In the genomic region with DNA sequence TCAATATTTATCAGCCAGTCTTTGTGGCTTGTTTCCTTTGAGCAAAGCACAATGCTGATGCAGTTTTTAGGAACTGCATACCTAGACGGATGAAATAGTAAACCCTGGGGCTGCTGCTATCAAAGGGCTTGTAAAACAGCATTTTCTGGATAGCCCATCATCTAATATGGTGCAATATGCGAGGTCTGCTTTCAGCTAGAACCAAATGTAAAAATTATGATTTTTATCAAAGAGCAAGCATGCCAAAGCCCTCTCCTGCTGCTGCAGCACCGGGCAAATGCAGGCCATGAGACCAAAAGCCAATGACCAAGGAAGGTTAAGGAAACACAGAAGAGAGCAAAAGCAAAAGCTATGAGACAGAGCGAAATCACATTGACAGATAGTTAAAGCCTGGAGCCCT, we compare ENCODE assay signal across 20 cellular contexts.
DNase-seq lines count a peak whose midpoint lies in the region; ATAC-seq and TF ChIP-seq lines count a peak whose summit lies in the region.
"Had no signal": no experiment of that assay in that cellular context is flagged by ENCODE, and none has a peak within 500 bp of the region (broad histone marks: within the 10 kb centered on the region; RNA-seq: fewer than 3 reads in every experiment).

No MANE protein-coding gene starts in this region.

- peaks cover 2% of the 10 kb centered on the region; the same call in 1 of the 3 replicates for H3K9me3 Mint-ChIP-seq in GM23338
- H3K9me3 Mint-ChIP-seq: CD4-positive, alpha-beta T cell had no signal

- TF ChIP-seq EP300 in ovary (IDR thresholded peaks at IDR 0.05): no peak

- H3K27ac Mint-ChIP-seq in GM23338: no peak overlapping the region
- H3K27ac Mint-ChIP-seq: CD4-positive, alpha-beta T cell; CD8-positive, alpha-beta T cell had no signal

- peaks cover 3% of the 10 kb centered on the region for H3K4me1 Mint-ChIP-seq in GM23338

- H4K20me1 ChIP-seq in GM23338 (replicated peaks; ENCODE audit: insufficient read depth): no peaks in the 10 kb centered on the region
- H4K20me1 ChIP-seq: BLaER1 treated with 17β-estradiol and CSF1 and Interleukin-3, amounts not matched to agents 10 nM and 100 nM had no signal

- ATAC-seq in GM23338 (no peak), HG03139 (IDR thresholded peaks at IDR 0.05; ENCODE audit: unreplicated experiment) (no peak)
- ATAC-seq: CD8-positive, alpha-beta T cell; GM12878 had no signal

- H3F3A ChIP-seq in GM23338 (replicated peaks; ENCODE audit: low read depth): no peaks in the 10 kb centered on the region

- H3K4me3 Mint-ChIP-seq in GM23338: no peak overlapping the region
- H3K4me3 Mint-ChIP-seq: CD4-positive, alpha-beta T cell; CD8-positive, alpha-beta T cell had no signal

- intact Hi-C loops in ovary (cut with DNase I): loop anchor here in 1 of 4 donors (10.0 kb wide), 2 partner anchors 491 to 941 kb away; no protein-coding TSS in a partner anchor

- 84 to 89% (median 85%) methylated on average over 4 of the region's 4 CpGs for WGBS in ovary, 3 donors

- no peaks in the 10 kb centered on the region for H3K79me2 ChIP-seq in GM23338 (replicated peaks; ENCODE audit: insufficient read depth)

- H3K4me3 ChIP-seq in BE2C (ENCODE audit: low read depth, low read length) (no peak overlapping the region), GM23338 (no peak overlapping the region), ovary (no peak overlapping the region)
- H3K4me3 ChIP-seq: BLaER1 treated with 17β-estradiol and CSF1 and Interleukin-3, amounts not matched to agents 10 nM and 100 nM; GM12878 had no signal

- TF ChIP-seq POLR2A in ovary (IDR thresholded peaks at IDR 0.05): no peak

- TF ChIP-seq CTCF in BE2C (IDR thresholded peaks at IDR 0.05; ENCODE audit: low read depth, low read length) (no peak), GM23338 (conservative IDR thresholded peaks at IDR 0.05; ENCODE audit: low read depth in 2 of 2) (no peak), ovary (IDR thresholded peaks at IDR 0.05) (no peak)

- H3K36me3 Mint-ChIP-seq in GM23338 (ENCODE audit: low read depth): no peaks in the 10 kb centered on the region
- H3K36me3 Mint-ChIP-seq: CD8-positive, alpha-beta T cell had no signal

- peak overlapping the region; percentile 65; the same call in 1 of the 2 replicates for H2AFZ ChIP-seq in GM23338

- no peak overlapping the region for H3K4me2 ChIP-seq in GM23338
- H3K4me2 ChIP-seq: BLaER1 treated with 17β-estradiol and CSF1 and Interleukin-3, amounts not matched to agents 10 nM and 100 nM had no signal

- H3K9me3 ChIP-seq in BE2C (no peaks in the 10 kb centered on the region), ovary (no peaks in the 10 kb centered on the region)
- H3K9me3 ChIP-seq: BLaER1 treated with 17β-estradiol and CSF1 and Interleukin-3, amounts not matched to agents 10 nM and 100 nM; Caco-2 had no signal

- peaks cover 2% of the 10 kb centered on the region for H3K27me3 Mint-ChIP-seq in GM23338 (ENCODE audit: insufficient read depth, low read depth, poor library complexity)
- H3K27me3 Mint-ChIP-seq: CD4-positive, alpha-beta T cell had no signal

- H3K9me2 ChIP-seq in GM23338 (ENCODE audit: insufficient read depth): no peaks in the 10 kb centered on the region

- peak; percentile 23 for DNase-seq in BE2C
- DNase-seq in GM23338 (ENCODE audit: low spot score): no peak
- DNase-seq in SK-N-DZ (ENCODE audit: low spot score): peak; percentile 13
- DNase-seq in stimulated activated naive CD4-positive, alpha-beta T cell treated with Interleukin-2 at 50 U/mL for 16 hours (lab: John Stamatoyannopoulos, UW): no peak
- DNase-seq in ovary: no peak
- DNase-seq: 8988T; ACHN; Caco-2; Calu3; CD4-positive, alpha-beta T cell; CD8-positive, alpha-beta T cell; DMS53; DMS79; DND-41; EL; GDM1 had no signal

- no peak overlapping the region for H3K27ac ChIP-seq in GM23338 (ENCODE audit: low read depth)
- H3K27ac ChIP-seq in ovary: no peak overlapping the region
- H3K27ac ChIP-seq: BLaER1 treated with 17β-estradiol and CSF1 and Interleukin-3, amounts not matched to agents 10 nM and 100 nM; C4-2B had no signal

- no peaks in the 10 kb centered on the region for H3K27me3 ChIP-seq in BE2C
- H3K27me3 ChIP-seq in GM23338 (ENCODE audit: insufficient read depth): no peaks in the 10 kb centered on the region
- H3K27me3 ChIP-seq in ovary: no peaks in the 10 kb centered on the region
- H3K27me3 ChIP-seq: BLaER1 treated with 17β-estradiol and CSF1 and Interleukin-3, amounts not matched to agents 10 nM and 100 nM had no signal

- H3K4me1 ChIP-seq in BE2C (peaks cover 17% of the 10 kb centered on the region; the same call in 1 of the 2 replicates), GM23338 (ENCODE audit: insufficient read depth) (no peaks in the 10 kb centered on the region), ovary (ENCODE audit: insufficient read depth) (no peaks in the 10 kb centered on the region)
- H3K4me1 ChIP-seq: BLaER1 treated with 17β-estradiol and CSF1 and Interleukin-3, amounts not matched to agents 10 nM and 100 nM; Caco-2 had no signal

- H3K36me3 ChIP-seq in BE2C (no peaks in the 10 kb centered on the region), GM23338 (ENCODE audit: insufficient read depth) (no peaks in the 10 kb centered on the region), ovary (no peaks in the 10 kb centered on the region)
- H3K36me3 ChIP-seq: BLaER1 treated with 17β-estradiol and CSF1 and Interleukin-3, amounts not matched to agents 10 nM and 100 nM had no signal

TF ChIP-seq in GM23338, 12 proteins besides CTCF, POLR2A, EP300 and RAD21:
- TF ChIP-seq, protein P1, sequence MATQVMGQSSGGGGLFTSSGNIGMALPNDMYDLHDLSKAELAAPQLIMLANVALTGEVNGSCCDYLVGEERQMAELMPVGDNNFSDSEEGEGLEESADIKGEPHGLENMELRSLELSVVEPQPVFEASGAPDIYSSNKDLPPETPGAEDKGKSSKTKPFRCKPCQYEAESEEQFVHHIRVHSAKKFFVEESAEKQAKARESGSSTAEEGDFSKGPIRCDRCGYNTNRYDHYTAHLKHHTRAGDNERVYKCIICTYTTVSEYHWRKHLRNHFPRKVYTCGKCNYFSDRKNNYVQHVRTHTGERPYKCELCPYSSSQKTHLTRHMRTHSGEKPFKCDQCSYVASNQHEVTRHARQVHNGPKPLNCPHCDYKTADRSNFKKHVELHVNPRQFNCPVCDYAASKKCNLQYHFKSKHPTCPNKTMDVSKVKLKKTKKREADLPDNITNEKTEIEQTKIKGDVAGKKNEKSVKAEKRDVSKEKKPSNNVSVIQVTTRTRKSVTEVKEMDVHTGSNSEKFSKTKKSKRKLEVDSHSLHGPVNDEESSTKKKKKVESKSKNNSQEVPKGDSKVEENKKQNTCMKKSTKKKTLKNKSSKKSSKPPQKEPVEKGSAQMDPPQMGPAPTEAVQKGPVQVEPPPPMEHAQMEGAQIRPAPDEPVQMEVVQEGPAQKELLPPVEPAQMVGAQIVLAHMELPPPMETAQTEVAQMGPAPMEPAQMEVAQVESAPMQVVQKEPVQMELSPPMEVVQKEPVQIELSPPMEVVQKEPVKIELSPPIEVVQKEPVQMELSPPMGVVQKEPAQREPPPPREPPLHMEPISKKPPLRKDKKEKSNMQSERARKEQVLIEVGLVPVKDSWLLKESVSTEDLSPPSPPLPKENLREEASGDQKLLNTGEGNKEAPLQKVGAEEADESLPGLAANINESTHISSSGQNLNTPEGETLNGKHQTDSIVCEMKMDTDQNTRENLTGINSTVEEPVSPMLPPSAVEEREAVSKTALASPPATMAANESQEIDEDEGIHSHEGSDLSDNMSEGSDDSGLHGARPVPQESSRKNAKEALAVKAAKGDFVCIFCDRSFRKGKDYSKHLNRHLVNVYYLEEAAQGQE (IDR thresholded peaks at IDR 0.05; ENCODE audit: unreplicated experiment): no peak
- TF ChIP-seq STAT1 (IDR thresholded peaks at IDR 0.05; ENCODE audit: unreplicated experiment) (no peak), POLR2AphosphoS5 (IDR thresholded peaks at IDR 0.05; ENCODE audit: low read depth) (no peak), JUNB (IDR thresholded peaks at IDR 0.05; ENCODE audit: unreplicated experiment) (no peak)

Comparison
In these comparisons a context has a peak if more than half of its experiments do, and no peak if none do; other contexts are left out.
1. DNase-seq: peak in BE2C (single experiment) and SK-N-DZ (single experiment); none in GM23338 (single experiment), stimulated activated naive CD4-positive, alpha-beta T cell treated with Interleukin-2 at 50 U/mL for 16 hours (single experiment) and ovary (0 of 5).